In genomic region chr18:28766027-28766426, GRCh38 we compare ENCODE assay signal across 28 cellular contexts.
A peak's percentile ranks its signal among the peaks of the same experiment; 100 is the strongest.
DNase-seq lines count a peak whose midpoint lies in the region; TF ChIP-seq lines count a peak whose summit lies in the region.
"Had no signal": no experiment of that assay in that cellular context is flagged by ENCODE, and none has a peak within 500 bp of the region (broad histone marks: within the 10 kb centered on the region; RNA-seq: fewer than 3 reads in every experiment).

No MANE protein-coding gene starts in this region.

- intact Hi-C loops in Caco-2 (cut with micrococcal nuclease; ENCODE audit: unreplicated experiment), result no loop called here

- POLR2A ChIA-PET in Caco-2 (lab: Charles Lee), result no interaction called here

- no peak overlapping the region for H3K4me3 ChIP-seq in cardiac fibroblast (replicated peaks in 1 of 2; ENCODE audit: low read depth in 2 of 2, low read length in 2 of 2)
- H3K4me3 ChIP-seq in Caco-2 (ENCODE audit: low read depth, low read length), result no peak overlapping the region
- no peak overlapping the region for H3K4me3 ChIP-seq in coronary artery
- H3K4me3 ChIP-seq: dorsolateral prefrontal cortex, SK-N-MC, testis had no signal

- H3K27ac ChIP-seq in coronary artery, result no peak overlapping the region
- H3K27ac ChIP-seq: dorsolateral prefrontal cortex, SK-N-MC, testis had no signal

- H3K4me1 ChIP-seq in Caco-2, result no peaks in the 10 kb centered on the region
- H3K4me1 ChIP-seq: testis had no signal

- H3K4me1 Mint-ChIP-seq in HFFc6 (ENCODE audit: low read depth) (peaks cover 82% of the 10 kb centered on the region), Caco-2 (ENCODE audit: low read depth, unreplicated experiment) (no peaks in the 10 kb centered on the region)
- H3K4me1 Mint-ChIP-seq: activated naive CD8-positive, alpha-beta T cell treated with anti-CD3 and anti-CD28 coated beads for 36 hours; central memory CD8-positive, alpha-beta T cell; T-helper 17 cell had no signal

- H3K27me3 ChIP-seq in Caco-2 (replicated peaks; ENCODE audit: control insufficient read depth, insufficient read depth, low read length), result no peaks in the 10 kb centered on the region
- H3K27me3 ChIP-seq: dorsolateral prefrontal cortex, testis had no signal

- H3K36me3 ChIP-seq in Caco-2 (ENCODE audit: control insufficient read depth, insufficient read depth, low read length), result no peaks in the 10 kb centered on the region

- TF ChIP-seq CTCF in HFFc6 (IDR thresholded peaks at IDR 0.05) (no peak), cardiac fibroblast (IDR thresholded peaks at IDR 0.05; ENCODE audit: low read depth, low read length) (no peak), Caco-2 (IDR thresholded peaks at IDR 0.05; ENCODE audit: insufficient read depth in 1 of 2, low read depth in 1 of 2, low read length in 1 of 2, severe bottlenecking in 1 of 2, unreplicated experiment in 1 of 2) (no peak), coronary artery (IDR thresholded peaks at IDR 0.05) (no peak)

- no peaks in the 10 kb centered on the region for H3K9me3 ChIP-seq in Caco-2
- H3K9me3 ChIP-seq: testis had no signal

- CTCF ChIA-PET in Caco-2 (lab: Charles Lee), result no interaction called here

- H3K36me3 Mint-ChIP-seq in HFFc6 (ENCODE audit: low read depth), result no peaks in the 10 kb centered on the region
- no peaks in the 10 kb centered on the region for H3K36me3 Mint-ChIP-seq in Caco-2 (ENCODE audit: insufficient read depth, unreplicated experiment)
- H3K36me3 Mint-ChIP-seq: activated naive CD8-positive, alpha-beta T cell treated with anti-CD3 and anti-CD28 coated beads for 36 hours had no signal

- no peaks in the 10 kb centered on the region for H3K9me3 Mint-ChIP-seq in HFFc6
- H3K9me3 Mint-ChIP-seq in Caco-2 (ENCODE audit: unreplicated experiment), result no peaks in the 10 kb centered on the region
- H3K9me3 Mint-ChIP-seq: activated naive CD8-positive, alpha-beta T cell treated with anti-CD3 and anti-CD28 coated beads for 36 hours had no signal

- no peaks in the 10 kb centered on the region for H3K27me3 Mint-ChIP-seq in HFFc6 (ENCODE audit: insufficient read depth)
- peaks cover 4% of the 10 kb centered on the region for H3K27me3 Mint-ChIP-seq in Caco-2 (ENCODE audit: insufficient read depth, unreplicated experiment)
- H3K27me3 Mint-ChIP-seq: activated naive CD8-positive, alpha-beta T cell treated with anti-CD3 and anti-CD28 coated beads for 36 hours; CD4-positive, alpha-beta T cell; central memory CD8-positive, alpha-beta T cell; progenitor cell of endocrine pancreas; T-helper 17 cell had no signal

- DNase-seq in HFFc6 (peak; percentile 7), cardiac fibroblast (ENCODE audit: low read depth in 2 of 2) (peak; percentile 61 to 81), left kidney (ENCODE audit: low read depth, low spot score) (peak; percentile 12), Caco-2 (no peak), glomerular visceral epithelial cell (ENCODE audit: extremely low spot score) (no peak), coronary artery (ENCODE audit: low spot score) (no peak), GF-D8 (lab: John Stamatoyannopoulos, UW) (no peak)
- DNase-seq: activated CD4-positive, CD25-positive, alpha-beta regulatory T cell treated with anti-CD3 and anti-CD28 coated beads, Interleukin-2, amount 50 U/mL, for 72 hours; activated CD8-positive, alpha-beta T cell treated with anti-CD3 and anti-CD28 coated beads, Interleukin-2, amount 10 ng/mL, durations not matched to agents 7 days and 5 days; activated effector memory CD4-positive, alpha-beta T cell treated with Interleukin-2 at 50 U/mL for 16 hours; activated naive CD8-positive, alpha-beta T cell treated with anti-CD3 and anti-CD28 coated beads for 36 hours; activated T-cell treated with anti-CD3 and anti-CD28 coated beads for 4 hours; AML-193; CD4-positive, alpha-beta T cell; DMS 273 treated with DMSO at 0.1 percent for 48 hours; dorsolateral prefrontal cortex; KG1; left cardiac atrium; mammary epithelial cell; NCI-H1436; NCI-H82; stimulated activated CD4-positive, alpha-beta T cell treated with anti-CD3 and anti-CD28 coated beads, Interleukin-15, amount 100 ng/mL, for 24 hours; stimulated activated naive CD4-positive, alpha-beta T cell; T-helper 17 cell; testis had no signal

- H3K27ac Mint-ChIP-seq in HFFc6, result peak overlapping the region; percentile 61
- no peak overlapping the region for H3K27ac Mint-ChIP-seq in Caco-2 (ENCODE audit: unreplicated experiment)
- H3K27ac Mint-ChIP-seq: activated CD8-positive, alpha-beta T cell treated with anti-CD3 and anti-CD28 coated beads, Interleukin-2, amount 10 ng/mL, durations not matched to agents 7 days and 5 days; activated naive CD8-positive, alpha-beta T cell treated with anti-CD3 and anti-CD28 coated beads for 36 hours; CD4-positive, alpha-beta T cell; progenitor cell of endocrine pancreas; T-helper 17 cell had no signal

- H3K4me3 Mint-ChIP-seq in HFFc6 (peak overlapping the region; percentile 51; the same call in 1 of the 2 replicates), Caco-2 (ENCODE audit: unreplicated experiment) (no peak overlapping the region)
- H3K4me3 Mint-ChIP-seq: activated CD8-positive, alpha-beta T cell treated with anti-CD3 and anti-CD28 coated beads, Interleukin-2, amount 10 ng/mL, durations not matched to agents 7 days and 5 days; activated naive CD8-positive, alpha-beta T cell treated with anti-CD3 and anti-CD28 coated beads for 36 hours; CD4-positive, alpha-beta T cell; central memory CD8-positive, alpha-beta T cell; T-helper 17 cell had no signal

- BruUV-seq in Caco-2 (replicated peaks; lab: Mats Ljungman, UMichigan), result no TSS peak

Comparison
In these comparisons a context has a peak if more than half of its experiments do, and no peak if none do; other contexts are left out.
1. DNase-seq: peak in HFFc6 (single experiment), cardiac fibroblast (2 of 2) and left kidney (single experiment); none in Caco-2 (0 of 2), glomerular visceral epithelial cell (single experiment), coronary artery (single experiment) and GF-D8 (single experiment).